Comparison of ENCODE assay signal across 12 cellular contexts in the genomic region with DNA sequence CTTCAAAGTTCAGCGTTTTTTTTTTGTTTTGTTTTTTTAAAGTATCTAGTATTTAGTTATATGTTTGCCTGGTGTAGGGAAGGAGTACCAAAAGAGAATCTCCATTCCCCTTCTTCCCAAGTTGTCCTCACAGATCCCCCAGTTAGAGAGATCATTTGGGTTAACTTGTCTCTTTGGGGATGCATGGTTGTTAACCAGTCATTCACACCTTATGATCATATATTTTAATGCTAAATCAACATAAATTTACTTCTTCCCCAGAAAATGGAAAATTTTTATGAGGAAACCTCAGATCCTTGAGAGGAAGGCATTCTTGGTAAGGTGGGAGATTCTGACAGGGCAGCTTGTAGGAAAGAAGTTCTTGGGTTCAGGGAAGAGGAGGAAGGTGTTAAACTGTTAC.
"Had no signal": no experiment of that assay in that cellular context is flagged by ENCODE, and none has a peak within 500 bp of the region (broad histone marks: within the 10 kb centered on the region; RNA-seq: fewer than 3 reads in every experiment).

No MANE protein-coding gene starts in this region.

- H3K4me3 ChIP-seq: pancreas, thoracic aorta had no signal

- H3K4me3 Mint-ChIP-seq: stimulated activated effector memory CD8-positive, alpha-beta T cell treated with anti-CD3 and anti-CD28 coated beads, Interleukin-12 subunit alpha, Interleukin-12 subunit beta, amount 100 ng/mL, for 72 hours had no signal

- DNase-seq: activated CD4-positive, alpha-beta T cell treated with anti-CD3 and anti-CD28 coated beads for 1 hour; activated CD4-positive, alpha-beta T cell treated with anti-CD3 and anti-CD28 coated beads, Interleukin-2, amount 50 U/mL, for 4 hours; activated T-cell treated with anti-CD3 and anti-CD28 coated beads for 4 hours; caudate nucleus; islet precursor cell; pancreas; stimulated activated CD4-positive, alpha-beta T cell treated with anti-CD3 and anti-CD28 coated beads, Interleukin-12 subunit alpha, Interleukin-12 subunit beta, amount 100 ng/mL, for 4 hours had no signal

- H3K27ac Mint-ChIP-seq: activated naive CD4-positive, alpha-beta T cell treated with anti-CD3 and anti-CD28 coated beads, Interleukin-2, amount 50 U/mL, for 72 hours; activated T-helper 2 cell treated with anti-CD3 and anti-CD28 coated beads, Interferon-gamma antibody, Interleukin-2, Interleukin-4, amounts not matched to agents 10 μg/mL and 5 μg/mL and 100 μg/mL, durations not matched to agents 14 hours and 24 hours and 36 hours had no signal

- H3K27me3 ChIP-seq: pancreas had no signal

- H3K36me3 ChIP-seq: pancreas, thoracic aorta had no signal

- ATAC-seq: activated naive CD4-positive, alpha-beta T cell treated with anti-CD3 and anti-CD28 coated beads, Interleukin-2, amount 50 U/mL, for 72 hours; esophagus mucosa; pancreas; stimulated activated effector memory CD8-positive, alpha-beta T cell treated with anti-CD3 and anti-CD28 coated beads, Interleukin-12 subunit alpha, Interleukin-12 subunit beta, amount 100 ng/mL, for 72 hours had no signal

- H3K27ac ChIP-seq: pancreas, thoracic aorta had no signal

- H3K9me3 ChIP-seq: pancreas, thoracic aorta had no signal
